ENCODE assay signal across 22 cellular contexts in the genomic region with DNA sequence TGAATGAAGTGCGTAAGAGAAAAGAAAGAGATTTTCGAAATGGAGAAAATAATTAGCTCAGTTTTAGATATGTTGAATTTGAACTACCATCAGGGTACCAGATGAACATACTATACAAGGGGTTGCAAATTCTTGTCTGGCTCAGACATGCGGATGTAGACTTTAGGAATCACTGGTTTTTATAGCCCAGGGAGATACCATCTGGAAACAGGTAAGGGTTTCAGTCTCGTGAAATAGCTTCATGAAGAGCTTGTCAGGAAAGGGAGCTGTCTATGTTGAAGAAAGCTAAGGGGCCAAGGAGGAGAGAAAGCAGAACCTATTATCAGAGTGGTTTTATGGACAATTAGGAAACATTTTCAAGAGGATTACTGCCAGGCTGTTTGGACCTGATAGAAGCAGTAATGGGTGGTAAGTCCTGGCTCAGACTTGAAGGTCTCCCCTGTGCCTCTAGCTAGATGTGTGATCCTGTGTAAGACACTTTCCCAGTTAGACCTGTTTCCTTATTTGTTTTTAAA. TPM values are rescaled to one million over a fixed set of nuclear protein-coding genes. Genes with fewer than 3 reads are reported as not detected.
A peak's percentile ranks its signal among the peaks of the same experiment; 100 is the strongest.
DNase-seq lines count a peak whose midpoint lies in the region; ATAC-seq and TF ChIP-seq lines count a peak whose summit lies in the region.
"Had no signal": no experiment of that assay in that cellular context is flagged by ENCODE, and none has a peak within 500 bp of the region (broad histone marks: within the 10 kb centered on the region; RNA-seq: fewer than 3 reads in every experiment).

No MANE protein-coding gene starts in this region.

- CTCF ChIA-PET in RWPE1 (lab: Yijun Ruan, JAX), result interaction anchor here (0.7 kb wide), 1 partner anchor 13 kb away, joined by 4 read pairs; no protein-coding TSS in a partner anchor

- H3K27ac Mint-ChIP-seq in activated T-cell treated with anti-CD3 and anti-CD28 coated beads, Interleukin-2, amount 50 U/mL, for 72 hours, result peak overlapping the region; percentile 22
- H3K27ac Mint-ChIP-seq in central memory CD8-positive, alpha-beta T cell (ENCODE audit: low read depth), result peak overlapping the region; percentile 5
- H3K27ac Mint-ChIP-seq in stimulated activated effector memory CD8-positive, alpha-beta T cell treated with anti-CD3 and anti-CD28 coated beads, Interleukin-12 subunit alpha, Interleukin-12 subunit beta, amount 100 ng/mL, for 72 hours, result peak overlapping the region; percentile 30
- H3K27ac Mint-ChIP-seq in mesothelial cell of epicardium, result no peak overlapping the region

- POLR2A ChIA-PET in RWPE1 (lab: Yijun Ruan, JAX; ENCODE audit: low non-redundant PET), result no interaction called here

- H3K36me3 Mint-ChIP-seq in activated T-cell treated with anti-CD3 and anti-CD28 coated beads, Interleukin-2, amount 50 U/mL, for 72 hours (ENCODE audit: insufficient read depth in 2 of 2), result peaks cover 12 to 28% of the 10 kb centered on the region in 2 donors
- peaks cover 9% of the 10 kb centered on the region for H3K36me3 Mint-ChIP-seq in central memory CD8-positive, alpha-beta T cell (ENCODE audit: insufficient read depth)
- H3K36me3 Mint-ChIP-seq in stimulated activated effector memory CD8-positive, alpha-beta T cell treated with anti-CD3 and anti-CD28 coated beads, Interleukin-12 subunit alpha, Interleukin-12 subunit beta, amount 100 ng/mL, for 72 hours, result peaks cover 42% of the 10 kb centered on the region
- H3K36me3 Mint-ChIP-seq in mesothelial cell of epicardium, result no peaks in the 10 kb centered on the region
- H3K36me3 Mint-ChIP-seq: IgD-negative memory B cell had no signal

- H3K27me3 Mint-ChIP-seq in activated T-cell treated with anti-CD3 and anti-CD28 coated beads, Interleukin-2, amount 50 U/mL, for 72 hours (ENCODE audit: low read depth), result peaks cover 32% of the 10 kb centered on the region
- H3K27me3 Mint-ChIP-seq in central memory CD8-positive, alpha-beta T cell, result no peaks in the 10 kb centered on the region
- no peaks in the 10 kb centered on the region for H3K27me3 Mint-ChIP-seq in mesothelial cell of epicardium (ENCODE audit: low read depth)
- H3K27me3 Mint-ChIP-seq: B cell had no signal

- ATAC-seq in activated T-cell treated with anti-CD3 and anti-CD28 coated beads, Interleukin-2, amount 50 U/mL, for 72 hours (replicated peaks in 1 of 2), result no peak
- ATAC-seq in central memory CD8-positive, alpha-beta T cell (replicated peaks; ENCODE audit: extremely low read depth, poor library complexity, severe bottlenecking), result no peak
- ATAC-seq in stimulated activated effector memory CD8-positive, alpha-beta T cell treated with anti-CD3 and anti-CD28 coated beads, Interleukin-12 subunit alpha, Interleukin-12 subunit beta, amount 100 ng/mL, for 72 hours, result no peak
- ATAC-seq: esophagus mucosa, lower lobe of right lung had no signal

- peaks cover 63% of the 10 kb centered on the region for H3K4me1 Mint-ChIP-seq in activated T-cell treated with anti-CD3 and anti-CD28 coated beads, Interleukin-2, amount 50 U/mL, for 72 hours (ENCODE audit: low read depth)
- H3K4me1 Mint-ChIP-seq in central memory CD8-positive, alpha-beta T cell, result peaks cover 52% of the 10 kb centered on the region
- peaks cover 64% of the 10 kb centered on the region for H3K4me1 Mint-ChIP-seq in stimulated activated effector memory CD8-positive, alpha-beta T cell treated with anti-CD3 and anti-CD28 coated beads, Interleukin-12 subunit alpha, Interleukin-12 subunit beta, amount 100 ng/mL, for 72 hours
- peaks cover 50% of the 10 kb centered on the region for H3K4me1 Mint-ChIP-seq in mesothelial cell of epicardium

- peak overlapping the region in 1 of 2 donors; percentile 47 for H3K4me3 Mint-ChIP-seq in activated T-cell treated with anti-CD3 and anti-CD28 coated beads, Interleukin-2, amount 50 U/mL, for 72 hours
- H3K4me3 Mint-ChIP-seq in central memory CD8-positive, alpha-beta T cell, result peak overlapping the region; percentile 41
- H3K4me3 Mint-ChIP-seq in stimulated activated effector memory CD8-positive, alpha-beta T cell treated with anti-CD3 and anti-CD28 coated beads, Interleukin-12 subunit alpha, Interleukin-12 subunit beta, amount 100 ng/mL, for 72 hours, result no peak overlapping the region
- no peak overlapping the region for H3K4me3 Mint-ChIP-seq in mesothelial cell of epicardium

- no peak for DNase-seq in activated T-cell treated with anti-CD3 and anti-CD28 coated beads, Interleukin-2, amount 50 U/mL, for 72 hours
- DNase-seq in activated T-cell treated with anti-CD3 and anti-CD28 coated beads, Interleukin-2, amount 50 U/mL, for 48 hours, result no peak
- DNase-seq in NOMO-1 (lab: John Stamatoyannopoulos, UW; ENCODE audit: unreplicated experiment in 2 of 2), result peak; percentile 29 to 71
- DNase-seq in central memory CD8-positive, alpha-beta T cell (ENCODE audit: low spot score in 2 of 2), result no peak
- no peak for DNase-seq in stimulated activated effector memory CD8-positive, alpha-beta T cell treated with anti-CD3 and anti-CD28 coated beads, Interleukin-12 subunit alpha, Interleukin-12 subunit beta, amount 100 ng/mL, for 72 hours (ENCODE audit: low spot score in 2 of 2)
- DNase-seq in RWPE1 (ENCODE audit: low spot score), result no peak
- no peak for DNase-seq in NCI-H82 treated with DMSO at 0.1 percent for 48 hours (lab: John Stamatoyannopoulos, UW; ENCODE audit: unreplicated experiment)
- no peak for DNase-seq in mesothelial cell of epicardium (ENCODE audit: low spot score in 2 of 2, unreplicated experiment in 2 of 2)
- DNase-seq: activated naive CD4-positive, alpha-beta T cell; anterior cingulate cortex; effector CD8-positive, alpha-beta T cell; lower lobe of right lung; NCI-H1105 treated with DMSO at 0.1 percent for 48 hours; NCI-H2107; NCI-H510A treated with DMSO at 0.1 percent for 48 hours; nucleus accumbens; retina; stimulated activated CD4-positive, alpha-beta T cell treated with anti-CD3 and anti-CD28 coated beads, Interleukin-12 subunit alpha, Interleukin-12 subunit beta, amount 100 ng/mL, for 4 hours; stimulated activated CD8-positive, alpha-beta memory T cell treated with anti-CD3 and anti-CD28 coated beads, Interleukin-4, amount 100 ng/mL, for 48 hours had no signal

- H3K9me3 Mint-ChIP-seq in activated T-cell treated with anti-CD3 and anti-CD28 coated beads, Interleukin-2, amount 50 U/mL, for 72 hours, result no peaks in the 10 kb centered on the region
- H3K9me3 Mint-ChIP-seq in central memory CD8-positive, alpha-beta T cell, result no peaks in the 10 kb centered on the region
- H3K9me3 Mint-ChIP-seq in stimulated activated effector memory CD8-positive, alpha-beta T cell treated with anti-CD3 and anti-CD28 coated beads, Interleukin-12 subunit alpha, Interleukin-12 subunit beta, amount 100 ng/mL, for 72 hours, result no peaks in the 10 kb centered on the region
- H3K9me3 Mint-ChIP-seq in mesothelial cell of epicardium, result peaks cover 15% of the 10 kb centered on the region
- H3K9me3 Mint-ChIP-seq: IgD-negative memory B cell had no signal

- no peak overlapping the region for H3K27ac ChIP-seq in RWPE1
- H3K27ac ChIP-seq: lower lobe of right lung had no signal

- TF ChIP-seq CTCF in RWPE1 (conservative IDR thresholded peaks at IDR 0.05; ENCODE audit: low read depth), result no peak
- TF ChIP-seq CTCF in mesothelial cell of epicardium (IDR thresholded peaks at IDR 0.05; ENCODE audit: unreplicated experiment), result no peak

RNA-seq across cellular contexts. Expression of a gene that starts 6.7 kb away (rescaled TPM):
- 10 to 100 TPM; 56.0 to 71.6 TPM for total RNA-seq in activated T-cell treated with anti-CD3 and anti-CD28 coated beads, Interleukin-2, amount 50 U/mL, for 72 hours
- total RNA-seq in mesothelial cell of epicardium, result 18.6 to 21.0 TPM (median 20.6 TPM) in 3 replicates

RNA-seq across cellular contexts. Expression of a gene that starts 38.8 kb away (rescaled TPM):
- total RNA-seq in activated T-cell treated with anti-CD3 and anti-CD28 coated beads, Interleukin-2, amount 50 U/mL, for 72 hours, result 10 to 100 TPM; 21.8 to 26.2 TPM
- 20.2 to 22.0 TPM (median 21.5 TPM) in 3 replicates for total RNA-seq in mesothelial cell of epicardium

RNA-seq across cellular contexts. Expression of a gene that starts 38.9 kb away (rescaled TPM):
- 10 to 100 TPM; 63.7 to 66.7 TPM for total RNA-seq in activated T-cell treated with anti-CD3 and anti-CD28 coated beads, Interleukin-2, amount 50 U/mL, for 72 hours
- total RNA-seq in mesothelial cell of epicardium, result 46.3 to 50.8 TPM (median 46.5 TPM) in 3 replicates

RNA-seq across cellular contexts. Expression of a gene that starts 42.7 kb away (rescaled TPM):
- total RNA-seq in activated T-cell treated with anti-CD3 and anti-CD28 coated beads, Interleukin-2, amount 50 U/mL, for 72 hours, result 1 to 10 TPM; 4.4 to 4.6 TPM
- total RNA-seq in mesothelial cell of epicardium, result 3.3 to 3.8 TPM (median 3.4 TPM) in 3 replicates

Comparison
In these comparisons a context has a peak if more than half of its experiments do, and no peak if none do; other contexts are left out.
1. DNase-seq: peak in NOMO-1 (2 of 2); none in activated T-cell treated with anti-CD3 and anti-CD28 coated beads, Interleukin-2, amount 50 U/mL, for 72 hours (0 of 2), activated T-cell treated with anti-CD3 and anti-CD28 coated beads, Interleukin-2, amount 50 U/mL, for 48 hours (0 of 2), central memory CD8-positive, alpha-beta T cell (0 of 2), stimulated activated effector memory CD8-positive, alpha-beta T cell treated with anti-CD3 and anti-CD28 coated beads, Interleukin-12 subunit alpha, Interleukin-12 subunit beta, amount 100 ng/mL, for 72 hours (0 of 2), RWPE1 (single experiment), NCI-H82 treated with DMSO at 0.1 percent for 48 hours (single experiment) and mesothelial cell of epicardium (0 of 2).